15 cellular contexts compared by ENCODE assay signal in the genomic region with DNA sequence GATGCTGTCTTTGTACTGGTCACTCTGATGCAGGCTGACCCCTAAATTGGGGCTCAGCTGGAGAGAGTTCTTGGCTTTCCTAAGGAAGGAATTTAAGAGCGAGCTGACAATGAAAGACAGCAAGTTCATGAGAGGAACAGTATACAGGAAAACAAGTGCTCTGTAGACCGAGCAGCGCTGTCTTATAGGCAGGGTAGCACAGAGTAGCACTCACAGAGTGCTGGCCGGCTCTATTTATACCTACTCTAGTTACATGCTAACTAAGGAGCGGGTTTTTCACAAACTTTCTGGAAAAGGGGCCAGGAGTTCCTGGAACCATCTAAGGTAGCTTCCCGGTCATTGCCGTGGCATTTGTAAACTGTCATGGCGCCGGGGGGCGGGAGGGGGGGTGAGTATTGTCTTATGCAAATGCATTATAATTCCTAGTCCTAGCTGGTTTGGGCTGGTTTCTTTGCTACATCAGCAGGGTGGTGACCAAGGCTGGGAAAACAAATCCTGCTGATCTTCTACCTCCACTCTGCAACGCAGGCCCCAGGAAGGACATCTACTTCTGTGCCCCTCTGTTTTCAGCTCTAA.
"Had no signal": no experiment of that assay in that cellular context is flagged by ENCODE, and none has a peak within 500 bp of the region (broad histone marks: within the 10 kb centered on the region; RNA-seq: fewer than 3 reads in every experiment).

No MANE protein-coding gene starts in this region.

- H3K27ac Mint-ChIP-seq: activated CD8-positive, alpha-beta memory T cell treated with anti-CD3 and anti-CD28 coated beads, Interleukin-2, amount 10 ng/mL, durations not matched to agents 7 days and 5 days; activated naive CD4-positive, alpha-beta T cell treated with anti-CD3 and anti-CD28 coated beads, Interleukin-2, amount 50 U/mL, for 72 hours; activated T-cell treated with anti-CD3 and anti-CD28 coated beads, Interleukin-2, amount 50 U/mL, for 24 hours; memory B cell; T-helper 2 cell treated with Interferon-gamma antibody and Interleukin-4, amounts not matched to agents 5 μg/mL and 100 μg/mL, for 36 hours had no signal

- FAIRE-seq: small intestine, urothelium cell line had no signal

- H3K4me1 Mint-ChIP-seq: memory B cell had no signal

- H3K36me3 ChIP-seq: thyroid gland had no signal

- H3K9me3 ChIP-seq: body of pancreas, thyroid gland had no signal

- H3K27me3 ChIP-seq: body of pancreas, thyroid gland had no signal

- H3K27me3 Mint-ChIP-seq: activated T-cell treated with anti-CD3 and anti-CD28 coated beads, Interleukin-2, amount 50 U/mL, for 24 hours; memory B cell had no signal

- H3K4me1 ChIP-seq: thyroid gland had no signal

- H3K4me3 ChIP-seq: body of pancreas, thyroid gland had no signal

- H3K27ac ChIP-seq: body of pancreas, thyroid gland had no signal

- ATAC-seq: activated CD8-positive, alpha-beta memory T cell treated with anti-CD3 and anti-CD28 coated beads, Interleukin-2, amount 10 ng/mL, durations not matched to agents 7 days and 5 days; activated naive CD4-positive, alpha-beta T cell treated with anti-CD3 and anti-CD28 coated beads, Interleukin-2, amount 50 U/mL, for 72 hours; left colon had no signal

- DNase-seq: activated CD4-positive, alpha-beta T cell treated with anti-CD3 and anti-CD28 coated beads for 1 hour; activated CD4-positive, alpha-beta T cell treated with anti-CD3 and anti-CD28 coated beads, Interleukin-2, amount 50 U/mL, for 48 hours; activated CD8-positive, alpha-beta memory T cell treated with anti-CD3 and anti-CD28 coated beads, Interleukin-2, amount 10 ng/mL, durations not matched to agents 7 days and 5 days; activated effector memory CD4-positive, alpha-beta T cell treated with anti-CD3 and anti-CD28 coated beads, Interleukin-2, amount 50 U/mL, for 16 hours; activated T-cell treated with anti-CD3 and anti-CD28 coated beads, Interleukin-2, amount 50 U/mL, for 24 hours; amniotic stem cell; glutamatergic neuron; small intestine; thyroid gland had no signal

- H3K36me3 Mint-ChIP-seq: activated CD8-positive, alpha-beta memory T cell treated with anti-CD3 and anti-CD28 coated beads, Interleukin-2, amount 10 ng/mL, durations not matched to agents 7 days and 5 days; activated naive CD4-positive, alpha-beta T cell treated with anti-CD3 and anti-CD28 coated beads, Interleukin-2, amount 50 U/mL, for 72 hours; memory B cell had no signal

- H3K4me3 Mint-ChIP-seq: activated CD8-positive, alpha-beta memory T cell treated with anti-CD3 and anti-CD28 coated beads, Interleukin-2, amount 10 ng/mL, durations not matched to agents 7 days and 5 days; activated T-cell treated with anti-CD3 and anti-CD28 coated beads, Interleukin-2, amount 50 U/mL, for 24 hours; memory B cell; T-helper 2 cell treated with Interferon-gamma antibody and Interleukin-4, amounts not matched to agents 5 μg/mL and 100 μg/mL, for 36 hours had no signal

- H3K9me3 Mint-ChIP-seq: activated naive CD4-positive, alpha-beta T cell treated with anti-CD3 and anti-CD28 coated beads, Interleukin-2, amount 50 U/mL, for 72 hours; activated T-cell treated with anti-CD3 and anti-CD28 coated beads, Interleukin-2, amount 50 U/mL, for 24 hours; memory B cell; T-helper 2 cell treated with Interferon-gamma antibody and Interleukin-4, amounts not matched to agents 5 μg/mL and 100 μg/mL, for 36 hours had no signal
